Comparison of ENCODE assay signal across 8 cellular contexts in genomic region chr2:144890828-144891227, GRCh38.
DNase-seq lines count a peak whose midpoint lies in the region; ATAC-seq, FAIRE-seq and TF ChIP-seq lines count a peak whose summit lies in the region.
"Had no signal": no experiment of that assay in that cellular context is flagged by ENCODE, and none has a peak within 500 bp of the region (broad histone marks: within the 10 kb centered on the region; RNA-seq: fewer than 3 reads in every experiment).

No MANE protein-coding gene starts in this region.

- intact Hi-C loops in activated B cell treated with CpG ODN at 0.5 μM for 24 hours (cut with micrococcal nuclease): loop anchor here (2.0 to 5.0 kb wide), 3 partner anchors 374 to 862 kb away; no protein-coding TSS in a partner anchor
- intact Hi-C loops in esophagus squamous epithelium (cut with DNase I): no loop called here

- H3K9me3 ChIP-seq in esophagus squamous epithelium: no peaks in the 10 kb centered on the region
- H3K9me3 ChIP-seq: gastroesophageal sphincter had no signal

- no peak for TF ChIP-seq CTCF in activated B cell treated with CpG ODN at 0.5 μM for 24 hours (IDR thresholded peaks at IDR 0.05)
- peak in 1 of 6 experiments; percentile 24 for TF ChIP-seq CTCF in esophagus squamous epithelium (IDR thresholded peaks at IDR 0.05)

- H3K27ac Mint-ChIP-seq in activated B cell treated with CpG ODN at 0.5 μM for 24 hours (no peak overlapping the region), memory B cell (no peak overlapping the region)

- H3K27me3 Mint-ChIP-seq in activated B cell treated with CpG ODN at 0.5 μM for 24 hours: no peaks in the 10 kb centered on the region
- no peaks in the 10 kb centered on the region for H3K27me3 Mint-ChIP-seq in memory B cell

- no peaks in the 10 kb centered on the region for H3K36me3 ChIP-seq in esophagus squamous epithelium
- H3K36me3 ChIP-seq: gastroesophageal sphincter had no signal

- no peak for TF ChIP-seq POLR2A in esophagus squamous epithelium (IDR thresholded peaks at IDR 0.05)
- no peak for TF ChIP-seq POLR2A in GM12891 (IDR thresholded peaks at IDR 0.05; ENCODE audit: low read depth, low read length)

- H3K36me3 Mint-ChIP-seq in activated B cell treated with CpG ODN at 0.5 μM for 24 hours (ENCODE audit: low read depth): no peaks in the 10 kb centered on the region
- no peaks in the 10 kb centered on the region for H3K36me3 Mint-ChIP-seq in memory B cell

- WGBS in esophagus squamous epithelium, 2 donors: 55 to 88% methylated on average over 1 of the region's 1 CpG

- H3K4me1 Mint-ChIP-seq in activated B cell treated with CpG ODN at 0.5 μM for 24 hours: peaks cover 3% of the 10 kb centered on the region
- peaks cover 2% of the 10 kb centered on the region for H3K4me1 Mint-ChIP-seq in memory B cell

- FAIRE-seq in GM12891 (lab: Jason Lieb, UNC): no peak

- ATAC-seq in HG03520 (IDR thresholded peaks at IDR 0.05; ENCODE audit: unreplicated experiment) (peak; percentile 71), activated B cell treated with CpG ODN at 0.5 μM for 24 hours (ENCODE audit: low read depth) (peak; percentile 88), memory B cell (ENCODE audit: low read depth) (peak; percentile 83), GM18907 (IDR thresholded peaks at IDR 0.05; ENCODE audit: unreplicated experiment) (no peak)
- ATAC-seq: gastroesophageal sphincter had no signal

- H3K27ac ChIP-seq in esophagus squamous epithelium: no peak overlapping the region
- H3K27ac ChIP-seq: gastroesophageal sphincter had no signal

- H3K9me3 Mint-ChIP-seq in activated B cell treated with CpG ODN at 0.5 μM for 24 hours: no peaks in the 10 kb centered on the region
- H3K9me3 Mint-ChIP-seq in memory B cell: no peaks in the 10 kb centered on the region

- no peak overlapping the region for H3K4me3 ChIP-seq in esophagus squamous epithelium
- H3K4me3 ChIP-seq: gastroesophageal sphincter had no signal

- H3K4me1 ChIP-seq in esophagus squamous epithelium: peaks cover 0 to 15% (median 0%) of the 10 kb centered on the region in 3 donors

- no peaks in the 10 kb centered on the region for H3K27me3 ChIP-seq in esophagus squamous epithelium
- H3K27me3 ChIP-seq: gastroesophageal sphincter had no signal

- POLR2A ChIA-PET in activated B cell treated with CpG ODN at 0.5 μM for 24 hours (lab: Charles Lee): interaction anchor here (1.0 kb wide), 1 partner anchor 371 kb away, joined by 4 read pairs; the partner anchor contains the start of gene ZEB2

- CTCF ChIA-PET in activated B cell treated with CpG ODN at 0.5 μM for 24 hours (lab: Charles Lee): interaction anchor here (0.6 to 2.0 kb wide), 3 partner anchors 231 to 862 kb away, joined by 3 to 4 read pairs (median 3); partner anchors contain the start of gene ZEB2

- H3K4me3 Mint-ChIP-seq in activated B cell treated with CpG ODN at 0.5 μM for 24 hours (no peak overlapping the region), memory B cell (no peak overlapping the region)

- DNase-seq in GM03348 (ENCODE audit: low spot score) (peak; percentile 7), activated B cell treated with CpG ODN at 0.5 μM for 24 hours (no peak), memory B cell (ENCODE audit: low spot score in 2 of 2) (no peak), esophagus squamous epithelium (lab: John Stamatoyannopoulos, UW) (no peak), GM12891 (ENCODE audit: insufficient read length, low spot score) (no peak)

TF ChIP-seq in GM12891, 5 proteins besides CTCF, POLR2A, EP300 and RAD21:
- TF ChIP-seq SPI1 (IDR thresholded peaks at IDR 0.05; ENCODE audit: low read depth, low read length): no peak
- TF ChIP-seq POLR2AphosphoS5 (IDR thresholded peaks at IDR 0.05; ENCODE audit: low read depth, low read length): no peak
- no peak for TF ChIP-seq TAF1 (IDR thresholded peaks at IDR 0.05; ENCODE audit: low read depth, low read length)
- no peak for TF ChIP-seq POU2F2 (IDR thresholded peaks at IDR 0.05; ENCODE audit: low read depth, low read length)
- TF ChIP-seq PAX5 (IDR thresholded peaks at IDR 0.05; ENCODE audit: insufficient read depth, low read length, severe bottlenecking): no peak
